Comparison of ENCODE assay signal across 8 cellular contexts in genomic region chr16:2882460-2883026, GRCh38.
DNase-seq lines count a peak whose midpoint lies in the region; ATAC-seq and TF ChIP-seq lines count a peak whose summit lies in the region.

No MANE protein-coding gene starts in this region.

- no peaks in the 10 kb centered on the region for H3K27me3 Mint-ChIP-seq in central memory CD8-positive, alpha-beta T cell

- H3K27me3 ChIP-seq in WERI-Rb-1 (ENCODE audit: insufficient read depth, low read depth, severe bottlenecking): no peaks in the 10 kb centered on the region

- peaks cover 13% of the 10 kb centered on the region for H3K4me1 Mint-ChIP-seq in central memory CD8-positive, alpha-beta T cell

- CTCF ChIA-PET in AG04449 (lab: Yijun Ruan, JAX): interaction anchor here (1.0 to 22.9 kb wide), 7 partner anchors 10 to 43 kb away, joined by 3 to 396 read pairs (median 7); no protein-coding TSS in a partner anchor

- peak overlapping the region; percentile 83 for H3K4me3 ChIP-seq in AG04449 (ENCODE audit: low read depth, low read length)
- peak overlapping the region; percentile 85 for H3K4me3 ChIP-seq in WERI-Rb-1 (ENCODE audit: low read depth, low read length)

- ATAC-seq in GM18870 (IDR thresholded peaks at IDR 0.05; ENCODE audit: unreplicated experiment) (peak; percentile 90), HG03139 (IDR thresholded peaks at IDR 0.05; ENCODE audit: unreplicated experiment) (peak; percentile 80)
- ATAC-seq in central memory CD8-positive, alpha-beta T cell (replicated peaks; ENCODE audit: extremely low read depth, poor library complexity, severe bottlenecking): peak; percentile 94

- H3K27ac ChIP-seq in WERI-Rb-1: peak overlapping the region; percentile 70

- TF ChIP-seq CTCF in AG04449 (IDR thresholded peaks at IDR 0.05; ENCODE audit: insufficient read depth, low read length, missing control alignments) (no peak), WERI-Rb-1 (IDR thresholded peaks at IDR 0.05; ENCODE audit: low read depth, low read length) (no peak)

- H3K9me3 ChIP-seq in WERI-Rb-1 (ENCODE audit: severe bottlenecking): peaks cover 5% of the 10 kb centered on the region

- no peaks in the 10 kb centered on the region for H3K36me3 ChIP-seq in WERI-Rb-1

- peak overlapping the region; percentile 93 for H3K27ac Mint-ChIP-seq in central memory CD8-positive, alpha-beta T cell (ENCODE audit: low read depth)

- peak; percentile 93 for DNase-seq in AG04449 (ENCODE audit: low read depth, low spot score)
- DNase-seq in NCI-H2196 treated with DMSO at 0.1 percent for 48 hours (lab: John Stamatoyannopoulos, UW; ENCODE audit: unreplicated experiment): peak; percentile 97
- peak; percentile 98 for DNase-seq in WERI-Rb-1
- peak in 1 of 2 donors; percentile 96 for DNase-seq in central memory CD8-positive, alpha-beta T cell (ENCODE audit: low spot score in 2 of 2)
- peak; percentile 99 for DNase-seq in iris pigment epithelial cell (ENCODE audit: low read depth)
- DNase-seq in stimulated activated CD4-positive, alpha-beta T cell treated with anti-CD3 and anti-CD28 coated beads, Interleukin-12 subunit alpha, Interleukin-12 subunit beta, amount 100 ng/mL, for 24 hours (ENCODE audit: low read depth in 2 of 2): peak; percentile 80 to 96

- H3K4me3 Mint-ChIP-seq in central memory CD8-positive, alpha-beta T cell: peak overlapping the region; percentile 90

- peaks cover 8% of the 10 kb centered on the region for H3K36me3 Mint-ChIP-seq in central memory CD8-positive, alpha-beta T cell (ENCODE audit: insufficient read depth)

- no peaks in the 10 kb centered on the region for H3K9me3 Mint-ChIP-seq in central memory CD8-positive, alpha-beta T cell

- POLR2A ChIA-PET in AG04449 (lab: Yijun Ruan, JAX): interaction anchor here (0.5 to 2.3 kb wide), 9 partner anchors 14 to 305 kb away, joined by 3 to 14 read pairs (median 5); partner anchors contain the start of gene FLYWCH1
